In genomic region chr10:21733710-21734109, GRCh38 we compare ENCODE assay signal across 1 cellular context.
TF ChIP-seq lines count a peak whose summit lies in the region.

No MANE protein-coding gene starts in this region.

TF ChIP-seq in HepG2, 621 proteins besides CTCF, POLR2A, EP300 and RAD21 (continued from another document):
- TF ChIP-seq ZBTB2 (CRISPR knock-in tag; IDR thresholded peaks at IDR 0.05; ENCODE audit: low read depth) (no peak), ZBTB38 (CRISPR knock-in tag; IDR thresholded peaks at IDR 0.05) (peak; percentile 48; the same call in 1 of the 2 replicates), SMC3 (IDR thresholded peaks at IDR 0.05; ENCODE audit: low read length) (no peak), CCAR2 (optimal IDR thresholded peaks at IDR 0.05; ENCODE audit: low read depth, low read length) (no peak), ZNF557 (CRISPR knock-in tag; IDR thresholded peaks at IDR 0.05) (no peak), PRPF4 (IDR thresholded peaks at IDR 0.05; ENCODE audit: low read depth, low read length, poor library complexity, severe bottlenecking) (no peak), ZNF878 (CRISPR knock-in tag; IDR thresholded peaks at IDR 0.05) (no peak), HNF4A (CRISPR knock-in tag; IDR thresholded peaks at IDR 0.05) (peak; percentile 27; the same call in 1 of the 2 replicates)
